ENCODE assay signal across 9 cellular contexts in the genomic region with DNA sequence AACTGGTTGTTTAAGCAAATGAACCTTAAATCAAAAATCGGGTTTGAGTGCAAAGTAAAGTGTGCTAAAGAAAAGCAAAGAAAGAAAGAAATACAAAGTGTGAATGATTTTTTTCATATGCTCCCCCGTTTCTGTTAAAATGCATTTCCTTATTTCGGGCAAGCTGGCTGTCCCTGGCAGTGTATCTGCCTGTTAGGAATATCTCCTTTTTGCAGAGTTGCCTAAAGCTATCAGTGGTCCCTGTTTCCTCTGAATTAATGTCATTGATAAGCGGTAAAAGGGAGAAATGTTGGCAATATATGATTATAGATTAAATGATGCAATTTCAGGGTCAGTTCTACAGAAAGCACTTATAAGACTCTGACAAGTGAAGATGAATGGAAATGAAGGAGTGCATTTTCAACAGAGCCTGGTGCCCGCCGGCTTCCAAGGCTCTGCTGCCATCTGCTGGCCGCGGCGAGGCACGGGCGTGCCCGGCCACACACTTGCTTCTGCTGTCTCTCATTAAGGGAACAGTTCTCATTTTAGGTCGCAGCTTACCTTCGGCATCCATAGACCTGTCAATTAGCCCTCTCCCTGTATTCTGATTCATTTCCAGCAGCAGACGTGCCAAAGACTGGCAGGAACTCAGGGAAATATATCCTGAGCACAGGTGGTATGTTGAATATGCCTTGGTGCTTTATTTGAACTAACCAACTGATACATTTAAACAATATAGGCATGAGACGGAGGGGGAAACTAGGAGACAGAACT.
DNase-seq lines count a peak whose midpoint lies in the region; ATAC-seq, FAIRE-seq and TF ChIP-seq lines count a peak whose summit lies in the region.
"Had no signal": no experiment of that assay in that cellular context is flagged by ENCODE, and none has a peak within 500 bp of the region (broad histone marks: within the 10 kb centered on the region; RNA-seq: fewer than 3 reads in every experiment).

No MANE protein-coding gene starts in this region.

- peak; percentile 21 for DNase-seq in D721Med (ENCODE audit: insufficient read length, low spot score)
- DNase-seq in activated T-cell treated with anti-CD3 and anti-CD28 coated beads for 48 hours (ENCODE audit: low read depth) = peak; percentile 39
- no peak for DNase-seq in esophagus squamous epithelium (lab: John Stamatoyannopoulos, UW)
- peak in 48 of 49 donors; percentile 19 to 87 (median 70) for DNase-seq in substantia nigra (lab: John Stamatoyannopoulos, UW)

- intact Hi-C loops in esophagus squamous epithelium (cut with DNase I) = no loop called here

- peak; percentile 80 for TF ChIP-seq CTCF in D721Med (IDR thresholded peaks at IDR 0.05; ENCODE audit: insufficient read depth, missing control alignments)
- TF ChIP-seq CTCF in OCI-LY3 (IDR thresholded peaks at IDR 0.05; ENCODE audit: low read depth, low read length) = peak; percentile 66
- peak; percentile 76 to 96 (median 89) for TF ChIP-seq CTCF in esophagus squamous epithelium (IDR thresholded peaks at IDR 0.05)
- TF ChIP-seq CTCF in nephron (IDR thresholded peaks at IDR 0.05; ENCODE audit: unreplicated experiment in 3 of 3) = peak; percentile 98 to 100 (median 99)

- no peaks in the 10 kb centered on the region for H3K27me3 ChIP-seq in OCI-LY3 (ENCODE audit: low read depth, low read length)
- no peaks in the 10 kb centered on the region for H3K27me3 ChIP-seq in esophagus squamous epithelium

- H3K4me3 Mint-ChIP-seq in nephron = no peak overlapping the region

- H2AFZ ChIP-seq in OCI-LY3 (ENCODE audit: low read depth, low read length) = no peak overlapping the region

- no peak for FAIRE-seq in D721Med (lab: Jason Lieb, UNC)
- FAIRE-seq: colon had no signal

- H3K4me1 ChIP-seq in OCI-LY3 (ENCODE audit: low read length) (no peaks in the 10 kb centered on the region), esophagus squamous epithelium (no peaks in the 10 kb centered on the region)

- H3K36me3 Mint-ChIP-seq in nephron (ENCODE audit: low read depth) = no peaks in the 10 kb centered on the region

- H3K27ac Mint-ChIP-seq in nephron = no peak overlapping the region

- no peak for TF ChIP-seq POLR2A in esophagus squamous epithelium (IDR thresholded peaks at IDR 0.05)

- no peaks in the 10 kb centered on the region for H3K9me3 ChIP-seq in OCI-LY3 (ENCODE audit: insufficient read depth, low read length)
- H3K9me3 ChIP-seq in esophagus squamous epithelium = no peaks in the 10 kb centered on the region

- peaks cover 3% of the 10 kb centered on the region for H3K27me3 Mint-ChIP-seq in nephron (ENCODE audit: low read depth)

- H3K4me3 ChIP-seq in OCI-LY3 (ENCODE audit: low read length) = no peak overlapping the region
- no peak overlapping the region for H3K4me3 ChIP-seq in esophagus squamous epithelium

- H3K79me2 ChIP-seq in OCI-LY3 (ENCODE audit: low read length) = no peaks in the 10 kb centered on the region

- H3K4me1 Mint-ChIP-seq in nephron = peaks cover 5% of the 10 kb centered on the region

- no peak overlapping the region for H3K27ac ChIP-seq in OCI-LY3 (ENCODE audit: low read length)
- H3K27ac ChIP-seq in esophagus squamous epithelium = no peak overlapping the region
- H3K27ac ChIP-seq in substantia nigra (ENCODE audit: low read depth, low read length, poor library complexity, severe bottlenecking) = peak overlapping the region; percentile 45

- H3K4me2 ChIP-seq in OCI-LY3 (ENCODE audit: low read length) = no peak overlapping the region

- peaks cover 3% of the 10 kb centered on the region for H3K9me3 Mint-ChIP-seq in nephron

- WGBS in esophagus squamous epithelium, 2 donors = 11 to 12% methylated on average over 16 of the region's 16 CpGs

- H3K36me3 ChIP-seq in OCI-LY3 (replicated peaks; ENCODE audit: low read depth, low read length) = no peaks in the 10 kb centered on the region
- H3K36me3 ChIP-seq in esophagus squamous epithelium = no peaks in the 10 kb centered on the region

- no peaks in the 10 kb centered on the region for H4K20me1 ChIP-seq in OCI-LY3 (ENCODE audit: insufficient read depth, low read length)

- ATAC-seq in GM21360 (IDR thresholded peaks at IDR 0.05; ENCODE audit: unreplicated experiment) (peak; percentile 95), HG03565 (IDR thresholded peaks at IDR 0.05; ENCODE audit: unreplicated experiment) (peak; percentile 90)

- H3K9ac ChIP-seq in OCI-LY3 (ENCODE audit: low read length) = no peak overlapping the region
